ENCODE assay signal across 9 cellular contexts in the genomic region with DNA sequence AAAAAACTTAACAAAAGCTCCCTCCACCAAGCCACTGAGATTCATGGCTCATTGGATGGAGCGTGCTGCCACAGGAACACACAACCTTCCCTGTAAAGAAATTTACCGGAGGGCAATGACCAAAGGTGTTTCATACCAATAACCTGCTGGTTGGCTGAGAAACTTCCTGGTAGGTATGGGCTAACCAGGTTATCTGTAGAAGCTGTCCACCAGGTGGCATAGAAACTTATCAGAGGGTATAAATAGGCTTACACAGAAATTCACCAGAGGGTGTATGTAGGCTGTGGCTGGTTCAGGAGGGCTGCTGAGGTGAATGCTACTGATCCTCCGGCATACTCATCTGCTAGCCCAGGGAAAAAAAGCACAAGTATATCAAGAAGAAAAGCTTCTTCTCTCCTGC. TPM values are rescaled to one million over a fixed set of nuclear protein-coding genes. Genes with fewer than 3 reads are reported as not detected.
DNase-seq lines count a peak whose midpoint lies in the region; ATAC-seq and TF ChIP-seq lines count a peak whose summit lies in the region.
"Had no signal": no experiment of that assay in that cellular context is flagged by ENCODE, and none has a peak within 500 bp of the region (broad histone marks: within the 10 kb centered on the region; RNA-seq: fewer than 3 reads in every experiment).

No MANE protein-coding gene starts in this region.

- no peaks in the 10 kb centered on the region for H3K4me1 Mint-ChIP-seq in endodermal cell

- H3K4me3 Mint-ChIP-seq in endodermal cell: no peak overlapping the region

- intact Hi-C loops in dorsolateral prefrontal cortex (cut with DNase I): no loop called here

- WGBS in endodermal cell (ENCODE audit: insufficient coverage in 1 of 2, insufficient read length in 1 of 2), 2 experiments: 93 to 100% methylated on average over 2 to 3 of the region's 3 CpGs

- no peaks in the 10 kb centered on the region for H3K4me1 ChIP-seq in endodermal cell (ENCODE audit: control insufficient read depth, insufficient read depth, low read length)

- H3K4me3 ChIP-seq in endodermal cell (ENCODE audit: low read length) (no peak overlapping the region), retinal pigment epithelial cell (ENCODE audit: low read length) (no peak overlapping the region), dorsolateral prefrontal cortex (no peak overlapping the region)

- no peak overlapping the region for H3K27ac Mint-ChIP-seq in endodermal cell

- H3K27me3 Mint-ChIP-seq in endodermal cell (ENCODE audit: insufficient read depth): no peaks in the 10 kb centered on the region

- H3K9me3 ChIP-seq in endodermal cell (ENCODE audit: control insufficient read depth, low read length): peaks cover 11% of the 10 kb centered on the region

- no peaks in the 10 kb centered on the region for H3K27me3 ChIP-seq in endodermal cell (ENCODE audit: control insufficient read depth, insufficient read depth, low read length, poor library complexity, severe bottlenecking)
- H3K27me3 ChIP-seq in dorsolateral prefrontal cortex: no peaks in the 10 kb centered on the region

- H3K36me3 ChIP-seq in endodermal cell (ENCODE audit: control insufficient read depth, insufficient read depth, low read length): peaks cover 17% of the 10 kb centered on the region

- H3K36me3 Mint-ChIP-seq in endodermal cell (ENCODE audit: low read depth): peaks cover 19% of the 10 kb centered on the region

- no peaks in the 10 kb centered on the region for H3K9me3 Mint-ChIP-seq in endodermal cell

- H3K27ac ChIP-seq in endodermal cell (ENCODE audit: low read depth, low read length) (no peak overlapping the region), dorsolateral prefrontal cortex (no peak overlapping the region)

- no peak for ATAC-seq in GM19023 (IDR thresholded peaks at IDR 0.05; ENCODE audit: unreplicated experiment)

- DNase-seq in NCI-H2107 treated with DMSO at 0.1 percent for 48 hours (lab: John Stamatoyannopoulos, UW; ENCODE audit: unreplicated experiment): peak; percentile 11
- DNase-seq in NCI-H2107 (lab: John Stamatoyannopoulos, UW): no peak
- peak; percentile 44 for DNase-seq in NCI-H2196 treated with DMSO at 0.1 percent for 48 hours (lab: John Stamatoyannopoulos, UW; ENCODE audit: unreplicated experiment)
- DNase-seq in endodermal cell: peak; percentile 70
- no peak for DNase-seq in retinal pigment epithelial cell (ENCODE audit: low read depth)
- DNase-seq in activated T-cell treated with anti-CD3 and anti-CD28 coated beads for 4 hours: no peak
- DNase-seq in dorsolateral prefrontal cortex: no peak
- DNase-seq: KG1 had no signal

- TF ChIP-seq CTCF in endodermal cell (conservative IDR thresholded peaks at IDR 0.05) (peak; percentile 70), retinal pigment epithelial cell (conservative IDR thresholded peaks at IDR 0.05; ENCODE audit: low read depth, low read length) (peak; percentile 22), dorsolateral prefrontal cortex (IDR thresholded peaks at IDR 0.05 in 54 of 56, conservative IDR thresholded peaks at IDR 0.05 in 2 of 56; ENCODE audit: low read depth in 1 of 56, partially characterized antibody in 56 of 56) (no peak)

- no peak overlapping the region for H3K9ac ChIP-seq in endodermal cell (ENCODE audit: extremely low read depth, low read length, poor library complexity, severe bottlenecking)

RNA-seq across cellular contexts. Expression of a gene that starts 27.1 kb away (rescaled TPM):
- total RNA-seq in endodermal cell: 10 to 100 TPM; 12.0 to 12.5 TPM
- polyA plus RNA-seq in endodermal cell (2013, experiment 1 of 2): 14.5 TPM
- 16.1 TPM for polyA plus RNA-seq in endodermal cell (2013, experiment 2 of 2)
- 10 to 100 TPM; 17.1 to 39.1 (median 25.8) TPM for total RNA-seq in dorsolateral prefrontal cortex

RNA-seq across cellular contexts. Expression of a gene that starts 58.3 kb away (rescaled TPM):
- 10 to 100 TPM; 25.7 to 39.3 TPM for total RNA-seq in endodermal cell
- polyA plus RNA-seq in endodermal cell (2013, experiment 1 of 2): 36.7 TPM
- polyA plus RNA-seq in endodermal cell (2013, experiment 2 of 2): 36.0 TPM
- total RNA-seq in dorsolateral prefrontal cortex: 10 to 100 TPM; 16.7 to 37.0 (median 26.8) TPM

Comparison
In these comparisons a context has a peak if more than half of its experiments do, and no peak if none do; other contexts are left out.
1. DNase-seq: peak in NCI-H2107 treated with DMSO at 0.1 percent for 48 hours (single experiment), NCI-H2196 treated with DMSO at 0.1 percent for 48 hours (single experiment) and endodermal cell (single experiment); none in NCI-H2107 (single experiment), retinal pigment epithelial cell (single experiment), activated T-cell treated with anti-CD3 and anti-CD28 coated beads for 4 hours (single experiment) and dorsolateral prefrontal cortex (0 of 10).
2. CTCF ChIP-seq: peak in endodermal cell (single experiment) and retinal pigment epithelial cell (single experiment); none in dorsolateral prefrontal cortex (0 of 56).